Comparison of ENCODE assay signal across 18 cellular contexts in the genomic region with DNA sequence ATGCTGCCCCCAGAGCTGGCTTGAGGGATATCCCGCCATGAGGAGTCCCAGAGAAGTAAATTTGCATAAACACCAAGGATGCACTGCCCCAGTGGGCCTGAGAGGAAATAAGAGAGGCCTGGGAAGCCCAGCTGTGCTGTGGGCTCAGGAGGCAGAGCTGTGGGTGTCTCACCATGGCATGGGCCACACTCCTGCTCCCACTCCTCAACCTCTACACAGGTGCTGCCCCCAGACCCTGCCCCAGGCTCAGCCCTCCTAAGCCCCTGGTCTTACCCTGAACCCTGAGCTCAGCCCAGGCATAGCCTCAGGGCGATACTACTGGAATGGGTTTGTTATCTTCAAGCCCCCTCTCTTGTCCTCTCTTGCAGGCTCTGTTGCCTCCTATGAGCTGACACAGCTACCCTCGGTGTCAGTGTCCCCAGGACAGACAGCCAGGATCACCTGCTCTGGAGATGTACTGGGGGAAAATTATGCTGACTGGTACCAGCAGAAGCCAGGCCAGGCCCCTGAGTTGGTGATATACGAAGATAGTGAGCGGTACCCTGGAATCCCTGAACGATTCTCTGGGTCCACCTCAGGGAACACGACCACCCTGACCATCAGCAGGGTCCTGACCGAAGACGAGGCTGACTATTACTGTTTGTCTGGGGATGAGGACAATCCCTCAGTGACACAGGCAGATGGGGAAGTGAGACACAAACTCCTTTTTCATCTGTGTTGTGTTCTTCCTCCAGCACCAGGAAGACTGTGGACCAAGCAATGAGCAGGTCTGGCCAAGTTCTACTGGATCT. TPM values are rescaled to one million over a fixed set of nuclear protein-coding genes. Genes with fewer than 3 reads are reported as not detected.
"Had no signal": no experiment of that assay in that cellular context is flagged by ENCODE, and none has a peak within 500 bp of the region (broad histone marks: within the 10 kb centered on the region; RNA-seq: fewer than 3 reads in every experiment).

No MANE protein-coding gene starts in this region.

- H3K4me1 Mint-ChIP-seq: activated CD4-positive, alpha-beta memory T cell treated with anti-CD3 and anti-CD28 coated beads, Interleukin-2, amount 10 ng/mL, durations not matched to agents 7 days and 5 days had no signal

- H3K27me3 Mint-ChIP-seq: activated naive CD8-positive, alpha-beta T cell; natural killer cell treated with Interleukin-12 subunit alpha and Interleukin-12 subunit beta and Interleukin-15 and Interleukin-18, amount 100 ng/mL, for 72 hours had no signal

- H3K36me3 ChIP-seq: heart left ventricle, left lung, right lobe of liver, suprapubic skin had no signal

- FAIRE-seq: frontal cortex, islet of Langerhans had no signal

- H3K27me3 ChIP-seq: left lung, right lobe of liver had no signal

- H3K27ac Mint-ChIP-seq: activated CD4-positive, alpha-beta memory T cell treated with anti-CD3 and anti-CD28 coated beads, Interleukin-2, amount 10 ng/mL, durations not matched to agents 7 days and 5 days; activated naive CD8-positive, alpha-beta T cell; activated T-helper 2 cell treated with anti-CD3 and anti-CD28 coated beads, Interferon-gamma antibody, Interleukin-2, Interleukin-4, amounts not matched to agents 10 μg/mL and 5 μg/mL and 100 μg/mL, durations not matched to agents 14 hours and 24 hours and 36 hours; natural killer cell treated with Interleukin-12 subunit alpha and Interleukin-12 subunit beta and Interleukin-15 and Interleukin-18, amount 100 ng/mL, for 72 hours had no signal

- H3K4me1 ChIP-seq: heart left ventricle, left lung, psoas muscle, suprapubic skin had no signal

- H3K36me3 Mint-ChIP-seq: activated naive CD8-positive, alpha-beta T cell; natural killer cell treated with Interleukin-12 subunit alpha and Interleukin-12 subunit beta and Interleukin-15 and Interleukin-18, amount 100 ng/mL, for 72 hours had no signal

- H3K4me3 ChIP-seq: heart left ventricle, left lung, psoas muscle, right lobe of liver, suprapubic skin had no signal

- H3K4me3 Mint-ChIP-seq: activated CD4-positive, alpha-beta memory T cell treated with anti-CD3 and anti-CD28 coated beads, Interleukin-2, amount 10 ng/mL, durations not matched to agents 7 days and 5 days; activated naive CD8-positive, alpha-beta T cell; natural killer cell treated with Interleukin-12 subunit alpha and Interleukin-12 subunit beta and Interleukin-15 and Interleukin-18, amount 100 ng/mL, for 72 hours had no signal

- H3K9me3 ChIP-seq: heart left ventricle, left lung, psoas muscle, right lobe of liver, suprapubic skin had no signal

- ATAC-seq: heart left ventricle; left lung; natural killer cell treated with Interleukin-12 subunit alpha and Interleukin-12 subunit beta and Interleukin-15 and Interleukin-18, amount 100 ng/mL, for 72 hours had no signal

- H3K9me3 Mint-ChIP-seq: activated CD4-positive, alpha-beta memory T cell treated with anti-CD3 and anti-CD28 coated beads, Interleukin-2, amount 10 ng/mL, durations not matched to agents 7 days and 5 days; activated T-helper 2 cell treated with anti-CD3 and anti-CD28 coated beads, Interferon-gamma antibody, Interleukin-2, Interleukin-4, amounts not matched to agents 10 μg/mL and 5 μg/mL and 100 μg/mL, durations not matched to agents 14 hours and 24 hours and 36 hours; natural killer cell treated with Interleukin-12 subunit alpha and Interleukin-12 subunit beta and Interleukin-15 and Interleukin-18, amount 100 ng/mL, for 72 hours had no signal

- H3K27ac ChIP-seq: heart left ventricle, left lung, psoas muscle, suprapubic skin had no signal

- DNase-seq: activated CD4-positive, alpha-beta memory T cell treated with anti-CD3 and anti-CD28 coated beads, Interleukin-2, amount 10 ng/mL, durations not matched to agents 7 days and 5 days; activated T-cell treated with anti-CD3 and anti-CD28 coated beads for 4 hours; anterior cingulate cortex; effector CD4-positive, alpha-beta T cell; heart left ventricle; left lung; occipital lobe; psoas muscle; stimulated activated naive CD8-positive, alpha-beta T cell treated with anti-CD3 and anti-CD28 coated beads, Interleukin-15, Interleukin-2, amounts not matched to agents 100 U/mL and 50 U/mL, for 24 hours had no signal

RNA-seq across cellular contexts. Expression of a gene that starts 59.9 kb away (rescaled TPM):
- total RNA-seq: activated CD4-positive, alpha-beta memory T cell treated with anti-CD3 and anti-CD28 coated beads, Interleukin-2, amount 10 ng/mL, durations not matched to agents 7 days and 5 days; activated T-helper 2 cell treated with anti-CD3 and anti-CD28 coated beads, Interferon-gamma antibody, Interleukin-2, Interleukin-4, amounts not matched to agents 10 μg/mL and 5 μg/mL and 100 μg/mL, durations not matched to agents 14 hours and 24 hours and 36 hours; fibroblast of lung; frontal cortex; heart left ventricle; natural killer cell treated with Interleukin-12 subunit alpha and Interleukin-12 subunit beta and Interleukin-15 and Interleukin-18, amount 100 ng/mL, for 72 hours; occipital lobe; psoas muscle; right lobe of liver; suprapubic skin; urinary bladder had no signal
- polyA plus RNA-seq: fibroblast of lung, heart left ventricle, psoas muscle, urinary bladder had no signal
